Comparison of ENCODE assay signal across 1 cellular context in the genomic region with DNA sequence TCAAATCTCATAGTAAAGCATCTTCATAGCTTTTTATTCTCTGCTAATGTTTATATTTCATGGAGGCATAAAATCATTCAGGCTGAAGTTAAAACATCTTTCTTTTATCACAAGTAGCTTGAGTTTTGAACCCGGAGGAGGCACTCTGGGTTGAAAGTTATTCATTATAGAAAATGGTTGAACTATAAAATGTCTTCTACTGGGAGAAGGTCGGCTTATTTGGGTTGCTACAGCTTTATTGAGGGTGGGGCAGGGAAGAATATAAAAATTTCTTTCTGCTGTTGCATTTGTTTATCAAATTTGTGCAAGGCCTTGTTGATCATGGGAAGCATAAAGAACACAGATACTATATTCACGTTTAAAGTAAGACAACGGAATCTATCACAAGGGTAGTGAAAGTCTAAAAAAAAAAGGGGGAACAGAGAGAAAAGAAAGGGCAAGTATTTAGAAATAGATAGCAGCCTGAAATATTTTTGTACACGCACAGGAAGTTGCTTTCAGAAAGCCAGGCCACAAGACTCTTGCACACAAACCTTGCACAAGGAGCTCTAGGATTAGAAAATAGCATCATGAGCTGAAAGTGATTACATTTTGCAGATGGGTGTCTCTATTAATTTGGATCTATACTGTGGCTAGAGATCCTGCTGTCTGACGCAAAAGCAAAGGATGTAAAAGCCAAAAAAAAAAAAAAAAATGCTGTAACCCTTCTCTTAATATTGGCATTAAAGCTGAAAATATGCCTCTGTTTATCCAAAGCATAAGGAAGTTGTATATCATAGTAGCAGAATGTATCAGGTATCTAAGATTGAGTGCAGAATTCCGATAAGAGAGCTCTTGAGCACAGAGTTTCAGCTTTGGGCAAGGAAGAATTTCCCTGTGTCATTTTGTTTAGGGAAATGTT.
TF ChIP-seq lines count a peak whose summit lies in the region.

No MANE protein-coding gene starts in this region.

TF ChIP-seq in SK-N-SH, 30 proteins besides CTCF, POLR2A, EP300 and RAD21 (continued from another document):
- TF ChIP-seq, protein P1, sequence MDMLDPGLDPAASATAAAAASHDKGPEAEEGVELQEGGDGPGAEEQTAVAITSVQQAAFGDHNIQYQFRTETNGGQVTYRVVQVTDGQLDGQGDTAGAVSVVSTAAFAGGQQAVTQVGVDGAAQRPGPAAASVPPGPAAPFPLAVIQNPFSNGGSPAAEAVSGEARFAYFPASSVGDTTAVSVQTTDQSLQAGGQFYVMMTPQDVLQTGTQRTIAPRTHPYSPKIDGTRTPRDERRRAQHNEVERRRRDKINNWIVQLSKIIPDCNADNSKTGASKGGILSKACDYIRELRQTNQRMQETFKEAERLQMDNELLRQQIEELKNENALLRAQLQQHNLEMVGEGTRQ (IDR thresholded peaks at IDR 0.05; ENCODE audit: borderline replicate concordance, low read depth, low read length): no peak
- TF ChIP-seq JUND (IDR thresholded peaks at IDR 0.05): no peak
- no peak for TF ChIP-seq TAF1 (IDR thresholded peaks at IDR 0.05; ENCODE audit: borderline replicate concordance, low read depth, low read length)
- TF ChIP-seq, protein P2, sequence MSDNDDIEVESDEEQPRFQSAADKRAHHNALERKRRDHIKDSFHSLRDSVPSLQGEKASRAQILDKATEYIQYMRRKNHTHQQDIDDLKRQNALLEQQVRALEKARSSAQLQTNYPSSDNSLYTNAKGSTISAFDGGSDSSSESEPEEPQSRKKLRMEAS (IDR thresholded peaks at IDR 0.05; ENCODE audit: low read depth): no peak
- TF ChIP-seq GATA2 (CRISPR knock-in tag; IDR thresholded peaks at IDR 0.05): no peak
- TF ChIP-seq, protein P3, sequence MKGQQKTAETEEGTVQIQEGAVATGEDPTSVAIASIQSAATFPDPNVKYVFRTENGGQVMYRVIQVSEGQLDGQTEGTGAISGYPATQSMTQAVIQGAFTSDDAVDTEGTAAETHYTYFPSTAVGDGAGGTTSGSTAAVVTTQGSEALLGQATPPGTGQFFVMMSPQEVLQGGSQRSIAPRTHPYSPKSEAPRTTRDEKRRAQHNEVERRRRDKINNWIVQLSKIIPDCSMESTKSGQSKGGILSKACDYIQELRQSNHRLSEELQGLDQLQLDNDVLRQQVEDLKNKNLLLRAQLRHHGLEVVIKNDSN (IDR thresholded peaks at IDR 0.05; ENCODE audit: borderline replicate concordance, low read depth): no peak
- no peak for TF ChIP-seq FOSL2 (IDR thresholded peaks at IDR 0.05; ENCODE audit: borderline replicate concordance, low read depth)
- no peak for TF ChIP-seq ELF1 (IDR thresholded peaks at IDR 0.05)
- no peak for TF ChIP-seq GABPA (IDR thresholded peaks at IDR 0.05; ENCODE audit: low read depth)
